ENCODE assay signal across 19 cellular contexts in the genomic region with DNA sequence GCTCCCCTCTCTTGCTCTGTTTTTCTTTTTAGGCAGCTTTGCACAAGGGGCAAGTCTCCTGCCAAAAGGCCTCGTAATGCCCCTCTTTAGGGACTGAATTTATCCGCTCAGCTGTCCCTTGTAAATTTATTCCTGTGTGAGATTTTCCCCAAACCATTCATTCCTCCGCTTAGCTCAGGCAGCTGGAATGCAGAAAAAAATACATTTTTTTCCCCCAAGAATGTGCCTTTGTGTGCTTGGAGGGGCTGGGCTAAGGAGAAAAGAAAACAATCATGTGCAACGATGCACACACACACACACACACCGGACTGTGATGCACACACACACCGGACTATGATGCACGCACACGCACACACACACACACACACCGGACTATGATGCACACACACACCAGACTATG.
DNase-seq lines count a peak whose midpoint lies in the region; ATAC-seq, FAIRE-seq and TF ChIP-seq lines count a peak whose summit lies in the region.
"Had no signal": no experiment of that assay in that cellular context is flagged by ENCODE, and none has a peak within 500 bp of the region (broad histone marks: within the 10 kb centered on the region; RNA-seq: fewer than 3 reads in every experiment).

No MANE protein-coding gene starts in this region.

- peak overlapping the region; percentile 37 for H3K4me3 Mint-ChIP-seq in chondrocyte (ENCODE audit: unreplicated experiment)
- H3K4me3 Mint-ChIP-seq: activated naive CD8-positive, alpha-beta T cell treated with anti-CD3 and anti-CD28 coated beads for 36 hours; activated T-cell treated with anti-CD3 and anti-CD28 coated beads, Interleukin-2, amount 50 U/mL, for 4 hours had no signal

- no peak for TF ChIP-seq POLR2A in suprapubic skin (IDR thresholded peaks at IDR 0.05)

- peak; percentile 15 for DNase-seq in HTR-8/SVneo (ENCODE audit: insufficient read length, low spot score)
- DNase-seq in chondrocyte (ENCODE audit: low spot score): no peak
- DNase-seq in left lung: no peak
- no peak for DNase-seq in smooth muscle cell (lab: John Stamatoyannopoulos, UW; ENCODE audit: unreplicated experiment)
- no peak for DNase-seq in suprapubic skin (ENCODE audit: low spot score in 2 of 2)
- no peak for DNase-seq in GM19239 (ENCODE audit: insufficient read length, low spot score)
- no peak for DNase-seq in NCI-H82 treated with DMSO at 0.1 percent for 48 hours (lab: John Stamatoyannopoulos, UW; ENCODE audit: unreplicated experiment)
- no peak for DNase-seq in NCI-H1694 treated with DMSO at 0.1 percent for 48 hours (lab: John Stamatoyannopoulos, UW)
- DNase-seq: activated CD4-positive, alpha-beta T cell treated with anti-CD3 and anti-CD28 coated beads, Interleukin-2, amount 50 U/mL, for 1 hour; activated naive CD8-positive, alpha-beta T cell treated with anti-CD3 and anti-CD28 coated beads for 36 hours; activated T-cell treated with anti-CD3 and anti-CD28 coated beads, Interleukin-2, amount 50 U/mL, for 4 hours; DMS79 treated with DMSO at 0.1 percent for 48 hours; left colon; naive B cell; NCI-H1105 treated with DMSO at 0.1 percent for 48 hours; right cardiac atrium; stimulated activated CD4-positive, alpha-beta T cell treated with anti-CD3 and anti-CD28 coated beads, Interleukin-4, amount 100 ng/mL, for 24 hours had no signal

- no peak overlapping the region for H3K9ac ChIP-seq in smooth muscle cell (ENCODE audit: low read depth)
- H3K9ac ChIP-seq: BLaER1 had no signal

- H3K36me3 ChIP-seq in left lung (no peaks in the 10 kb centered on the region), smooth muscle cell (ENCODE audit: low read depth) (no peaks in the 10 kb centered on the region), suprapubic skin (no peaks in the 10 kb centered on the region)
- H3K36me3 ChIP-seq: BLaER1 had no signal

- WGBS in smooth muscle cell (ENCODE audit: low lambda C conversion rate): 62% methylated on average over 9 of the region's 9 CpGs
- WGBS in suprapubic skin: 52% methylated on average over 9 of the region's 9 CpGs

- TF ChIP-seq CTCF in chondrocyte (IDR thresholded peaks at IDR 0.05): no peak
- TF ChIP-seq CTCF in left lung (IDR thresholded peaks at IDR 0.05): no peak
- no peak for TF ChIP-seq CTCF in smooth muscle cell (IDR thresholded peaks at IDR 0.05; ENCODE audit: borderline replicate concordance, insufficient read depth, poor library complexity, severe bottlenecking)
- TF ChIP-seq CTCF in suprapubic skin (IDR thresholded peaks at IDR 0.05): no peak

- H3K79me2 ChIP-seq in smooth muscle cell (ENCODE audit: low read depth): no peaks in the 10 kb centered on the region
- H3K79me2 ChIP-seq: hepatocyte had no signal

- H3F3A ChIP-seq in smooth muscle cell (ENCODE audit: low read depth): no peaks in the 10 kb centered on the region

- H3K4me3 ChIP-seq in left lung (no peak overlapping the region), smooth muscle cell (no peak overlapping the region), suprapubic skin (no peak overlapping the region)
- H3K4me3 ChIP-seq: BLaER1, hepatocyte had no signal

- H3K9me3 Mint-ChIP-seq in chondrocyte (ENCODE audit: low read depth): no peaks in the 10 kb centered on the region
- H3K9me3 Mint-ChIP-seq: activated naive CD8-positive, alpha-beta T cell treated with anti-CD3 and anti-CD28 coated beads for 36 hours; activated T-cell treated with anti-CD3 and anti-CD28 coated beads, Interleukin-2, amount 50 U/mL, for 4 hours had no signal

- H3K36me3 Mint-ChIP-seq in chondrocyte (ENCODE audit: low read depth): no peaks in the 10 kb centered on the region
- H3K36me3 Mint-ChIP-seq: activated naive CD8-positive, alpha-beta T cell treated with anti-CD3 and anti-CD28 coated beads for 36 hours; naive B cell had no signal

- ATAC-seq in left lung: peak; percentile 24
- ATAC-seq: activated T-cell treated with anti-CD3 and anti-CD28 coated beads, Interleukin-2, amount 50 U/mL, for 4 hours; left colon had no signal

- H3K27ac ChIP-seq in left lung: no peak overlapping the region
- no peak overlapping the region for H3K27ac ChIP-seq in smooth muscle cell (ENCODE audit: low read depth)
- H3K27ac ChIP-seq in suprapubic skin: no peak overlapping the region
- H3K27ac ChIP-seq: BLaER1, hepatocyte had no signal

- H3K4me1 ChIP-seq in left lung (no peaks in the 10 kb centered on the region), smooth muscle cell (ENCODE audit: low read depth) (no peaks in the 10 kb centered on the region), suprapubic skin (peaks cover 4% of the 10 kb centered on the region)

- H3K4me1 Mint-ChIP-seq in chondrocyte (ENCODE audit: low read depth): peaks cover 42% of the 10 kb centered on the region
- H3K4me1 Mint-ChIP-seq: activated naive CD8-positive, alpha-beta T cell treated with anti-CD3 and anti-CD28 coated beads for 36 hours; naive B cell had no signal

- no peak for TF ChIP-seq EP300 in suprapubic skin (IDR thresholded peaks at IDR 0.05)

- intact Hi-C loops in left lung (cut with DNase I): no loop called here

- no peaks in the 10 kb centered on the region for H3K27me3 ChIP-seq in left lung
- H3K27me3 ChIP-seq in smooth muscle cell (ENCODE audit: low read depth): no peaks in the 10 kb centered on the region
- H3K27me3 ChIP-seq in suprapubic skin: no peaks in the 10 kb centered on the region
- H3K27me3 ChIP-seq: BLaER1, hepatocyte had no signal

- H3K27ac Mint-ChIP-seq in chondrocyte (ENCODE audit: unreplicated experiment): peak overlapping the region; percentile 96
- H3K27ac Mint-ChIP-seq: activated naive CD8-positive, alpha-beta T cell treated with anti-CD3 and anti-CD28 coated beads for 36 hours; naive B cell had no signal

- H4K20me1 ChIP-seq in smooth muscle cell (ENCODE audit: low read depth): no peaks in the 10 kb centered on the region
- H4K20me1 ChIP-seq: BLaER1 had no signal

- H3K27me3 Mint-ChIP-seq in chondrocyte (ENCODE audit: low read depth): no peaks in the 10 kb centered on the region
- H3K27me3 Mint-ChIP-seq: activated naive CD8-positive, alpha-beta T cell treated with anti-CD3 and anti-CD28 coated beads for 36 hours had no signal

- FAIRE-seq in HTR-8/SVneo (lab: Jason Lieb, UNC): no peak
- no peak for FAIRE-seq in GM19239 (lab: Jason Lieb, UNC)

- H3K4me2 ChIP-seq in smooth muscle cell: peak overlapping the region; percentile 55
- H3K4me2 ChIP-seq: BLaER1, hepatocyte had no signal

- H3K9me3 ChIP-seq in left lung (no peaks in the 10 kb centered on the region), smooth muscle cell (replicated peaks; ENCODE audit: low read depth) (no peaks in the 10 kb centered on the region), suprapubic skin (no peaks in the 10 kb centered on the region)
- H3K9me3 ChIP-seq: BLaER1 had no signal

- H2AFZ ChIP-seq in smooth muscle cell (ENCODE audit: low read depth): no peak overlapping the region
- H2AFZ ChIP-seq: hepatocyte had no signal
